Comparison of ENCODE assay signal across 8 cellular contexts in the genomic region with DNA sequence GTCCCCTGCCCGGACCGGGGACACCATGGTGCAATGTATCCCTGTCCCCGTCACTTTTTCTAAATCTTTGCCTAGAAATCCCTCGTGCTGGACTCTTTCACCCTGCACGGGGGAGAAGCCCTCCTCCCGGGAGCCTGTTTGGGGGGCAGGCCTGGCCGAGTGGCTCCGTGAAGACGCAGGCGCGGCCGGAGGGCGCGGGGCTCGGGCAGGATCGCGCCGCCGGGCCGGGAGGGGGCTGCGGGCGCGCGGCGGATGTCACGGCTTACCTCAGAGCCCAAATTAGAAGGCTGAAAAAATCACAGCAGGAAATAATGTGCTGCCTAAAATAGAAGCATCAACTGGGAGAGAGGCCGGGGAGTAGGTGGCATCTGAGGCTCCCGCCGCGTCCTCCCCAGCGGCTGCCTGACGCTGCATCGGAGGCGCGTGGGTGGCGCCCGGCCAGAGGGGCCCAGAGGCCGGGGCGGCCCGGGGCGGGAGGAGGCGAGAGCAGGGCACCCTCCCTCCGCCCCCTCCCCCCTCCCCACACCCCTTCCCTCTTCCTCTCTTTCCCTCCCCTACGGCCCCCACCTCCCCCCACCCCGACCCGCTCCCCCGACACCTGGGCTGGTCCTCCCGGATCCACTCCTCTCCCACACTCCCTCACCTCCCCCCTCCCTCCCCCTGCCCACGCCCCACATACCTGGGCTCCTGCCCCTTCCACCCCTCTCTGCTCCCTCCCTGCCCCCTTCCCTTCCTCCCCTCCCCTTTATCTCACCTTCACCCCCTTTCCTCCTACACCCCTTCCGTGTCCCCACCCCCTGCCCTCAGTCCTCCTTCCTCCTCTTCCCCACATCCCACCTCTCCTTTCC. TPM values are rescaled to one million over a fixed set of nuclear protein-coding genes. Genes with fewer than 3 reads are reported as not detected.
DNase-seq lines count a peak whose midpoint lies in the region; ATAC-seq and TF ChIP-seq lines count a peak whose summit lies in the region.

No MANE protein-coding gene starts in this region.

- peak overlapping the region; percentile 81 for H3K4me3 Mint-ChIP-seq in neural progenitor cell

- H3K27me3 ChIP-seq in AG04450 (ENCODE audit: control insufficient read depth, insufficient read depth, low read length) = no peaks in the 10 kb centered on the region
- 0 out of 2 replicates have a peak, but pooled peaks cover 4% of the 10 kb centered on the region for H3K27me3 ChIP-seq in HUES6 (ENCODE audit: control insufficient read depth, insufficient read depth, low read length)
- H3K27me3 ChIP-seq in neural progenitor cell = peaks cover 20% of the 10 kb centered on the region

- H3K36me3 Mint-ChIP-seq in neural progenitor cell = no peaks in the 10 kb centered on the region

- peaks cover 13% of the 10 kb centered on the region for H3F3A ChIP-seq in neural progenitor cell (ENCODE audit: low read depth)

- TF ChIP-seq CTCF in AG04450 (IDR thresholded peaks at IDR 0.05; ENCODE audit: low read depth, low read length) = no peak
- TF ChIP-seq CTCF in fibroblast of villous mesenchyme (IDR thresholded peaks at IDR 0.05; ENCODE audit: insufficient read depth, low read depth, low read length) = no peak
- no peak for TF ChIP-seq CTCF in neural progenitor cell (IDR thresholded peaks at IDR 0.05)

- no peak for ATAC-seq in GM19467 (IDR thresholded peaks at IDR 0.05; ENCODE audit: unreplicated experiment)

- CTCF ChIA-PET in AG04450 (lab: Charles Lee) = interaction anchor here (1.5 kb wide), 1 partner anchor 8 kb away, joined by 6 read pairs; no protein-coding TSS in a partner anchor

- H3K9ac ChIP-seq in HUES6 (ENCODE audit: low read length) = peak overlapping the region; percentile 71
- H3K9ac ChIP-seq in neural progenitor cell = no peak overlapping the region

- peaks cover 19% of the 10 kb centered on the region for H3K4me1 ChIP-seq in HUES6 (ENCODE audit: control insufficient read depth, insufficient read depth, low read length)
- H3K4me1 ChIP-seq in neural progenitor cell = peaks cover 9% of the 10 kb centered on the region

- peak overlapping the region; percentile 98 for H2AFZ ChIP-seq in neural progenitor cell (replicated peaks)

- H3K36me3 ChIP-seq in HUES6 (ENCODE audit: control insufficient read depth, insufficient read depth, low read length) (no peaks in the 10 kb centered on the region), neural progenitor cell (no peaks in the 10 kb centered on the region)

- H3K4me1 Mint-ChIP-seq in neural progenitor cell = peaks cover 18% of the 10 kb centered on the region

- no peaks in the 10 kb centered on the region for H3K9me3 Mint-ChIP-seq in neural progenitor cell

- no peak overlapping the region for H3K27ac Mint-ChIP-seq in neural progenitor cell

- H3K79me2 ChIP-seq in neural progenitor cell (ENCODE audit: low read depth) = no peaks in the 10 kb centered on the region

- no peaks in the 10 kb centered on the region for H4K20me1 ChIP-seq in neural progenitor cell (ENCODE audit: low read depth)

- H3K9me3 ChIP-seq in AG04450 (ENCODE audit: control insufficient read depth, insufficient read depth, low read length) (no peaks in the 10 kb centered on the region), HUES6 (ENCODE audit: control insufficient read depth, insufficient read depth, low read depth, low read length) (no peaks in the 10 kb centered on the region), neural progenitor cell (ENCODE audit: low read depth) (no peaks in the 10 kb centered on the region)

- peaks cover 15% of the 10 kb centered on the region for H3K27me3 Mint-ChIP-seq in neural progenitor cell (ENCODE audit: insufficient read depth, low read depth)

- POLR2A ChIA-PET in AG04450 (lab: Yijun Ruan, JAX) = no interaction called here

- peak overlapping the region; percentile 95 for H3K4me2 ChIP-seq in neural progenitor cell

- DNase-seq in AG04450 (ENCODE audit: low read depth, low spot score) (no peak), fibroblast of villous mesenchyme (ENCODE audit: low read depth) (peak; percentile 52), neural progenitor cell (ENCODE audit: low spot score) (peak; percentile 54), 8988T (no peak), D341Med (ENCODE audit: low spot score) (no peak)
- DNase-seq in activated T-helper 9 cell treated with anti-CD3 and anti-CD28 coated beads, Interleukin-2, amount 50 U/mL, for 16 hours (ENCODE audit: low read depth) = peak; percentile 18

- H3K4me3 ChIP-seq in AG04450 (ENCODE audit: low read depth, low read length) (peak overlapping the region; percentile 45), HUES6 (ENCODE audit: low read depth, low read length) (peak overlapping the region; percentile 89), fibroblast of villous mesenchyme (ENCODE audit: low read depth, low read length) (peak overlapping the region; percentile 49), neural progenitor cell (peak overlapping the region; percentile 57)

- H3K27ac ChIP-seq in AG04450 (ENCODE audit: low read depth, low read length) (peak overlapping the region; percentile 57), HUES6 (ENCODE audit: low read depth, low read length) (no peak overlapping the region), neural progenitor cell (no peak overlapping the region)

RNA-seq across cellular contexts. Expression of gene SLC4A1AP, which starts 51.9 kb away (rescaled TPM):
- 12.5 and 15.5 TPM in 2 replicates for polyA plus RNA-seq in AG04450 (2011; rRNA removed)
- polyA minus RNA-seq in AG04450 (2011; rRNA and poly(A)+ RNA removed) = 5.3 and 8.9 TPM in 2 replicates
- total RNA-seq in fibroblast of villous mesenchyme = 28.7 and 31.1 TPM in 2 replicates
- 24.9 and 32.2 TPM in 2 replicates for total RNA-seq in neural progenitor cell (ENCODE audit: low replicate concordance)

RNA-seq across cellular contexts. Expression of gene SUPT7L, which starts 52.1 kb away (rescaled TPM):
- polyA plus RNA-seq in AG04450 (2011; rRNA removed) = 43.9 and 46.7 TPM in 2 replicates
- 35.2 and 41.2 TPM in 2 replicates for polyA minus RNA-seq in AG04450 (2011; rRNA and poly(A)+ RNA removed)
- 36.1 and 38.4 TPM in 2 replicates for total RNA-seq in fibroblast of villous mesenchyme
- total RNA-seq in neural progenitor cell (ENCODE audit: low replicate concordance) = 35.7 and 43.5 TPM in 2 replicates

RNA-seq across cellular contexts. Expression of gene MRPL33, which starts 56.0 kb away (rescaled TPM):
- 97.7 and 137 TPM in 2 replicates for polyA plus RNA-seq in AG04450 (2011; rRNA removed)
- polyA minus RNA-seq in AG04450 (2011; rRNA and poly(A)+ RNA removed) = 13.0 and 20.2 TPM in 2 replicates
- total RNA-seq in fibroblast of villous mesenchyme (112 and 119 TPM in 2 replicates), neural progenitor cell (ENCODE audit: low replicate concordance) (78.9 and 147 TPM in 2 replicates)

Comparison
In these comparisons a context has a peak if more than half of its experiments do, and no peak if none do; other contexts are left out.
1. DNase-seq: peak in activated T-helper 9 cell treated with anti-CD3 and anti-CD28 coated beads, Interleukin-2, amount 50 U/mL, for 16 hours (single experiment), fibroblast of villous mesenchyme (single experiment) and neural progenitor cell (single experiment); none in AG04450 (single experiment), 8988T (single experiment) and D341Med (single experiment).
2. Peak in every context shown above with its lines, with median percentiles within 50 percentile points of each other: H3K4me3 ChIP-seq.